ENCODE assay signal across 1 cellular context in genomic region chr2:33784488-33784887, GRCh38.
TF ChIP-seq lines count a peak whose summit lies in the region.

No MANE protein-coding gene starts in this region.

TF ChIP-seq in GM23338, 12 proteins besides CTCF, POLR2A, EP300 and RAD21 (continued from another document):
- TF ChIP-seq ZNF462 (CRISPR knock-in tag; IDR thresholded peaks at IDR 0.05) (no peak), CREB1 (CRISPR knock-in tag; IDR thresholded peaks at IDR 0.05; ENCODE audit: low read depth) (no peak), EZH2phosphoT487 (IDR thresholded peaks at IDR 0.05; ENCODE audit: unreplicated experiment) (no peak), POLR2AphosphoS5 (IDR thresholded peaks at IDR 0.05; ENCODE audit: low read depth) (no peak), ZNF331 (CRISPR knock-in tag; IDR thresholded peaks at IDR 0.05; ENCODE audit: low read depth) (no peak), ZNF114 (CRISPR knock-in tag; IDR thresholded peaks at IDR 0.05) (no peak), NANOG (IDR thresholded peaks at IDR 0.05; ENCODE audit: borderline replicate concordance) (no peak), STAT1 (IDR thresholded peaks at IDR 0.05; ENCODE audit: unreplicated experiment) (no peak), JUNB (IDR thresholded peaks at IDR 0.05; ENCODE audit: unreplicated experiment) (no peak)
- TF ChIP-seq, protein P1, sequence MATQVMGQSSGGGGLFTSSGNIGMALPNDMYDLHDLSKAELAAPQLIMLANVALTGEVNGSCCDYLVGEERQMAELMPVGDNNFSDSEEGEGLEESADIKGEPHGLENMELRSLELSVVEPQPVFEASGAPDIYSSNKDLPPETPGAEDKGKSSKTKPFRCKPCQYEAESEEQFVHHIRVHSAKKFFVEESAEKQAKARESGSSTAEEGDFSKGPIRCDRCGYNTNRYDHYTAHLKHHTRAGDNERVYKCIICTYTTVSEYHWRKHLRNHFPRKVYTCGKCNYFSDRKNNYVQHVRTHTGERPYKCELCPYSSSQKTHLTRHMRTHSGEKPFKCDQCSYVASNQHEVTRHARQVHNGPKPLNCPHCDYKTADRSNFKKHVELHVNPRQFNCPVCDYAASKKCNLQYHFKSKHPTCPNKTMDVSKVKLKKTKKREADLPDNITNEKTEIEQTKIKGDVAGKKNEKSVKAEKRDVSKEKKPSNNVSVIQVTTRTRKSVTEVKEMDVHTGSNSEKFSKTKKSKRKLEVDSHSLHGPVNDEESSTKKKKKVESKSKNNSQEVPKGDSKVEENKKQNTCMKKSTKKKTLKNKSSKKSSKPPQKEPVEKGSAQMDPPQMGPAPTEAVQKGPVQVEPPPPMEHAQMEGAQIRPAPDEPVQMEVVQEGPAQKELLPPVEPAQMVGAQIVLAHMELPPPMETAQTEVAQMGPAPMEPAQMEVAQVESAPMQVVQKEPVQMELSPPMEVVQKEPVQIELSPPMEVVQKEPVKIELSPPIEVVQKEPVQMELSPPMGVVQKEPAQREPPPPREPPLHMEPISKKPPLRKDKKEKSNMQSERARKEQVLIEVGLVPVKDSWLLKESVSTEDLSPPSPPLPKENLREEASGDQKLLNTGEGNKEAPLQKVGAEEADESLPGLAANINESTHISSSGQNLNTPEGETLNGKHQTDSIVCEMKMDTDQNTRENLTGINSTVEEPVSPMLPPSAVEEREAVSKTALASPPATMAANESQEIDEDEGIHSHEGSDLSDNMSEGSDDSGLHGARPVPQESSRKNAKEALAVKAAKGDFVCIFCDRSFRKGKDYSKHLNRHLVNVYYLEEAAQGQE (IDR thresholded peaks at IDR 0.05; ENCODE audit: unreplicated experiment), result no peak
- TF ChIP-seq, protein P2, sequence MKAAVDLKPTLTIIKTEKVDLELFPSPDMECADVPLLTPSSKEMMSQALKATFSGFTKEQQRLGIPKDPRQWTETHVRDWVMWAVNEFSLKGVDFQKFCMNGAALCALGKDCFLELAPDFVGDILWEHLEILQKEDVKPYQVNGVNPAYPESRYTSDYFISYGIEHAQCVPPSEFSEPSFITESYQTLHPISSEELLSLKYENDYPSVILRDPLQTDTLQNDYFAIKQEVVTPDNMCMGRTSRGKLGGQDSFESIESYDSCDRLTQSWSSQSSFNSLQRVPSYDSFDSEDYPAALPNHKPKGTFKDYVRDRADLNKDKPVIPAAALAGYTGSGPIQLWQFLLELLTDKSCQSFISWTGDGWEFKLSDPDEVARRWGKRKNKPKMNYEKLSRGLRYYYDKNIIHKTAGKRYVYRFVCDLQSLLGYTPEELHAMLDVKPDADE (IDR thresholded peaks at IDR 0.05), result no peak
